In the genomic region with DNA sequence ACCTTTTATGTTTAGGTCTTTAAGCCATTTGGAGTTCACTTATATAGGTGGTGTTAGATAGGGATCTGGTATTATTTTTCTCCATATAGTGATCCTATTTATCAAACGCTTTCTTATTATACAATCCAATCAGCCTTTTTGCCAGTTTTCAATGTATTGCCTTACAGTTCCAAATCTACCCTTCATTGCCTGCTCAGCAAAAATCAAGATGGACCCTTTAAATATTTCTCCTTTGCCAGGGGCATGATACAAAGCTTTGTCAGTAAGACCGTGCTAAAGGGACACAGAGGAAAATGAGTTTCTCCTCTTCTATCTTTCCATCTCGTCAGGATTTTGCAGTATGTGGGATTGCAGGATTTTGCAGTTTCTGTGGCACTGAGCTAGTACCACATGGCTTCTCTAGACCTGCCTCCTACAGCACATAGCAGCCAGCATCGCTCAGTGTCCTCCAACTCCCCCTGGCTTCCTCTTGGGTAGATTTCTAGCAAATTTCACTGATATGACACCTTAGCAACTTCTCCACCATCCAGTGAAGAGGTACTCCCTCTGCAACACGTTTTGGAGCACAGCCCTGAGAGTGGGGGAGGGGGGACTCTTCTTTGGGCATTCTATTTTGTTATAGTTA, we compare ENCODE assay signal across 25 cellular contexts. TPM values are rescaled to one million over a fixed set of nuclear protein-coding genes. Genes with fewer than 3 reads are reported as not detected.
DNase-seq lines count a peak whose midpoint lies in the region; ATAC-seq, FAIRE-seq and TF ChIP-seq lines count a peak whose summit lies in the region.
"Had no signal": no experiment of that assay in that cellular context is flagged by ENCODE, and none has a peak within 500 bp of the region (broad histone marks: within the 10 kb centered on the region; RNA-seq: fewer than 3 reads in every experiment).

No MANE protein-coding gene starts in this region.

- DNase-seq in DND-41 (no peak), H7 (peak; percentile 50), OCI-LY7 (ENCODE audit: low spot score) (no peak), epithelial cell of proximal tubule (ENCODE audit: low read depth) (no peak), SJCRH30 (no peak), glutamatergic neuron (no peak), RCC 7860 (ENCODE audit: low spot score) (no peak)
- DNase-seq: activated effector memory CD4-positive, alpha-beta T cell treated with anti-CD3 and anti-CD28 coated beads, Interleukin-2, amount 50 U/mL, for 16 hours; activated naive CD8-positive, alpha-beta T cell treated with anti-CD3 and anti-CD28 coated beads for 36 hours; activated T-cell treated with anti-CD3 and anti-CD28 coated beads, Interleukin-2, amount 50 U/mL, for 24 hours; anterior cingulate cortex; DMS79; hypothalamus; left lung; NCI-H1105 treated with DMSO at 0.1 percent for 48 hours; NCI-H1930; NCI-H524; T-helper 1 cell had no signal

- ATAC-seq in DND-41 (ENCODE audit: insufficient read depth, low read depth), result no peak
- no peak for ATAC-seq in GM19035 (IDR thresholded peaks at IDR 0.05; ENCODE audit: unreplicated experiment)
- ATAC-seq: left lung; stimulated activated effector memory CD8-positive, alpha-beta T cell treated with anti-CD3 and anti-CD28 coated beads, Interleukin-12 subunit alpha, Interleukin-12 subunit beta, amount 100 ng/mL, for 72 hours had no signal

- BruUV-seq in OCI-LY7 (replicated peaks; lab: Mats Ljungman, UMichigan), result no TSS peak

- H3K79me2 ChIP-seq in DND-41 (ENCODE audit: insufficient read depth, low read length) (no peaks in the 10 kb centered on the region), OCI-LY7 (ENCODE audit: insufficient read depth, low read depth, low read length) (no peaks in the 10 kb centered on the region)

- no peaks in the 10 kb centered on the region for H4K20me1 ChIP-seq in DND-41 (ENCODE audit: insufficient read depth, low read length)
- H4K20me1 ChIP-seq in OCI-LY7 (ENCODE audit: insufficient read depth, low read length), result no peaks in the 10 kb centered on the region
- H4K20me1 ChIP-seq: BLaER1 had no signal

- peaks cover 1% of the 10 kb centered on the region for H3K9me3 ChIP-seq in DND-41 (ENCODE audit: insufficient read depth, low read length, severe bottlenecking)
- peaks cover under 1% of the 10 kb centered on the region; the same call in 1 of the 2 replicates for H3K9me3 ChIP-seq in OCI-LY7 (ENCODE audit: low read length)
- no peaks in the 10 kb centered on the region for H3K9me3 ChIP-seq in SJCRH30 (replicated peaks)

- H3K27me3 ChIP-seq in DND-41 (ENCODE audit: insufficient read depth, low read length, poor library complexity), result no peaks in the 10 kb centered on the region
- no peaks in the 10 kb centered on the region for H3K27me3 ChIP-seq in H7 (ENCODE audit: control insufficient read depth, insufficient read depth, low read length)
- H3K27me3 ChIP-seq in SJCRH30, result no peaks in the 10 kb centered on the region
- H3K27me3 ChIP-seq: BLaER1, left lung had no signal

- H3K9me3 Mint-ChIP-seq in glutamatergic neuron (ENCODE audit: unreplicated experiment), result no peaks in the 10 kb centered on the region
- H3K9me3 Mint-ChIP-seq: activated naive CD8-positive, alpha-beta T cell treated with anti-CD3 and anti-CD28 coated beads for 36 hours; activated T-cell treated with anti-CD3 and anti-CD28 coated beads, Interleukin-2, amount 50 U/mL, for 24 hours; type B pancreatic cell had no signal

- H3K4me1 ChIP-seq in DND-41 (ENCODE audit: insufficient read depth, low read length) (no peaks in the 10 kb centered on the region), OCI-LY7 (ENCODE audit: insufficient read depth, low read length, poor library complexity, severe bottlenecking) (no peaks in the 10 kb centered on the region), SJCRH30 (no peaks in the 10 kb centered on the region)
- H3K4me1 ChIP-seq: BLaER1, left lung had no signal

- intact Hi-C loops in OCI-LY7 (cut with micrococcal nuclease; ENCODE audit: unreplicated experiment), result no loop called here

- H3K36me3 Mint-ChIP-seq in glutamatergic neuron (ENCODE audit: unreplicated experiment), result no peaks in the 10 kb centered on the region
- H3K36me3 Mint-ChIP-seq: activated naive CD8-positive, alpha-beta T cell treated with anti-CD3 and anti-CD28 coated beads for 36 hours; memory B cell; type B pancreatic cell had no signal

- no peak overlapping the region for H3K4me2 ChIP-seq in DND-41 (ENCODE audit: insufficient read depth, low read length)
- H3K4me2 ChIP-seq in OCI-LY7 (ENCODE audit: low read length), result no peak overlapping the region
- H3K4me2 ChIP-seq: BLaER1 had no signal

- H3K27ac ChIP-seq in DND-41 (ENCODE audit: low read length), result no peak overlapping the region
- no peak overlapping the region for H3K27ac ChIP-seq in OCI-LY7 (ENCODE audit: low read depth, low read length, poor library complexity, severe bottlenecking)
- H3K27ac ChIP-seq in SJCRH30, result no peak overlapping the region
- H3K27ac ChIP-seq: BLaER1, left lung had no signal

- no peak overlapping the region for H3K4me3 Mint-ChIP-seq in glutamatergic neuron (ENCODE audit: unreplicated experiment)
- H3K4me3 Mint-ChIP-seq: activated naive CD8-positive, alpha-beta T cell treated with anti-CD3 and anti-CD28 coated beads for 36 hours; activated T-cell treated with anti-CD3 and anti-CD28 coated beads, Interleukin-2, amount 50 U/mL, for 24 hours; memory B cell; stimulated activated effector memory CD8-positive, alpha-beta T cell treated with anti-CD3 and anti-CD28 coated beads, Interleukin-12 subunit alpha, Interleukin-12 subunit beta, amount 100 ng/mL, for 72 hours; type B pancreatic cell had no signal

- FAIRE-seq in RCC 7860 (lab: Jason Lieb, UNC), result no peak
- FAIRE-seq: bronchial epithelial cell, GM19239 had no signal

- CTCF ChIA-PET in OCI-LY7 (lab: Charles Lee; ENCODE audit: unreplicated experiment), result no interaction called here

- no peak overlapping the region for H3K9ac ChIP-seq in DND-41 (ENCODE audit: low read depth, low read length)
- H3K9ac ChIP-seq: BLaER1 had no signal

- H3K27me3 Mint-ChIP-seq in glutamatergic neuron (ENCODE audit: unreplicated experiment), result no peaks in the 10 kb centered on the region
- H3K27me3 Mint-ChIP-seq: activated naive CD8-positive, alpha-beta T cell treated with anti-CD3 and anti-CD28 coated beads for 36 hours; activated T-cell treated with anti-CD3 and anti-CD28 coated beads, Interleukin-2, amount 50 U/mL, for 24 hours; memory B cell had no signal

- POLR2A ChIA-PET in OCI-LY7 (lab: Charles Lee), result interaction anchor here (0.6 kb wide), 1 partner anchor 57 kb away, joined by 3 read pairs; no protein-coding TSS in a partner anchor

- H3K36me3 ChIP-seq in DND-41 (ENCODE audit: insufficient read depth, low read length) (no peaks in the 10 kb centered on the region), H7 (replicated peaks; ENCODE audit: control insufficient read depth, insufficient read depth, low read length) (no peaks in the 10 kb centered on the region), OCI-LY7 (ENCODE audit: insufficient read depth, low read length) (no peaks in the 10 kb centered on the region), SJCRH30 (no peaks in the 10 kb centered on the region)
- H3K36me3 ChIP-seq: BLaER1, left lung had no signal

- no peak overlapping the region for H2AFZ ChIP-seq in DND-41 (ENCODE audit: low read depth, low read length)
- no peak overlapping the region for H2AFZ ChIP-seq in OCI-LY7 (ENCODE audit: low read length)

- H3K4me3 ChIP-seq in DND-41 (ENCODE audit: low read depth in 1 of 2, low read length in 2 of 2) (no peak overlapping the region), H7 (ENCODE audit: insufficient read depth, low read depth, low read length) (no peak overlapping the region), OCI-LY7 (ENCODE audit: low read depth, low read length, poor library complexity, severe bottlenecking) (no peak overlapping the region), epithelial cell of proximal tubule (ENCODE audit: low read depth, low read length) (no peak overlapping the region), SJCRH30 (no peak overlapping the region)
- H3K4me3 ChIP-seq: BLaER1, left lung had no signal

- no peaks in the 10 kb centered on the region for H3K4me1 Mint-ChIP-seq in glutamatergic neuron (ENCODE audit: low read depth, unreplicated experiment)
- H3K4me1 Mint-ChIP-seq: activated naive CD8-positive, alpha-beta T cell treated with anti-CD3 and anti-CD28 coated beads for 36 hours had no signal

- TF ChIP-seq CTCF in DND-41 (IDR thresholded peaks at IDR 0.05; ENCODE audit: borderline replicate concordance, extremely low read depth, low read length, poor library complexity, severe bottlenecking) (peak; percentile 3), OCI-LY7 (conservative IDR thresholded peaks at IDR 0.05; ENCODE audit: low read length) (0 out of 2 replicates have a peak, but pooled peaks have one; percentile 25), epithelial cell of proximal tubule (conservative IDR thresholded peaks at IDR 0.05; ENCODE audit: low read depth, low read length) (peak; percentile 23), glutamatergic neuron (IDR thresholded peaks at IDR 0.05; ENCODE audit: partially characterized antibody, unreplicated experiment) (no peak)

- no peak overlapping the region for H3K27ac Mint-ChIP-seq in glutamatergic neuron (ENCODE audit: unreplicated experiment)
- H3K27ac Mint-ChIP-seq: activated naive CD8-positive, alpha-beta T cell treated with anti-CD3 and anti-CD28 coated beads for 36 hours; activated T-cell treated with anti-CD3 and anti-CD28 coated beads, Interleukin-2, amount 50 U/mL, for 24 hours; memory B cell; stimulated activated effector memory CD8-positive, alpha-beta T cell treated with anti-CD3 and anti-CD28 coated beads, Interleukin-12 subunit alpha, Interleukin-12 subunit beta, amount 100 ng/mL, for 72 hours; type B pancreatic cell had no signal

- no peaks in the 10 kb centered on the region for H3K9me2 ChIP-seq in OCI-LY7 (ENCODE audit: insufficient read depth, low read length)

RNA-seq across cellular contexts. Expression of gene CAP1, which starts 22.5 kb away (rescaled TPM):
- 386 and 432 TPM in 2 replicates for total RNA-seq in H7 (2014; rRNA removed; shearing (Covaris generic))
- total RNA-seq in OCI-LY7 (2014; rRNA removed; shearing (Covaris generic)), result 184 and 193 TPM in 2 replicates
- 276 and 296 TPM in 2 replicates for total RNA-seq in OCI-LY7 (2022)
- total RNA-seq in epithelial cell of proximal tubule, result 342 and 577 TPM in 2 replicates
- 254 and 279 TPM in 2 replicates for total RNA-seq in SJCRH30 (2014; rRNA removed; shearing (Covaris generic))
- 293 TPM for total RNA-seq in glutamatergic neuron (ENCODE audit: unreplicated experiment)
